Comparison of ENCODE assay signal across 20 cellular contexts in the genomic region with DNA sequence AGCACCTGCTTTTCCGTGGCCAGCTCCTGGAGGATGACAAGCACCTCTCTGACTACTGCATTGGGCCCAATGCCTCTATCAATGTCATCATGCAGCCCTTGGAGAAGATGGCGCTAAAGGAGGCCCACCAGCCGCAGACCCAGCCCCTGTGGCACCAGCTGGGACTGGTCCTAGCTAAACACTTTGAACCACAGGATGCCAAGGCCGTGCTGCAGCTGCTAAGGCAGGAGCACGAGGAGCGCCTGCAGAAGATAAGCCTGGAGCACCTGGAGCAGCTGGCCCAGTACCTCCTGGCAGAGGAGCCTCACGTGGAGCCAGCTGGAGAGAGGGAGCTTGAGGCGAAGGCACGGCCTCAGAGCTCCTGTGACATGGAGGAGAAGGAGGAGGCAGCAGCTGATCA. TPM values are rescaled to one million over a fixed set of nuclear protein-coding genes. Genes with fewer than 3 reads are reported as not detected.
"Had no signal": no experiment of that assay in that cellular context is flagged by ENCODE, and none has a peak within 500 bp of the region (broad histone marks: within the 10 kb centered on the region; RNA-seq: fewer than 3 reads in every experiment).

No MANE protein-coding gene starts in this region.

- ATAC-seq: sciatic nerve; stimulated activated memory B cell treated with anti-CD40 and anti-IgM and Interleukin-4, amounts not matched to agents 10 μg/mL and 1 μg/mL and 100 μg/mL, for 72 hours had no signal

- H3K36me3 ChIP-seq: spleen, tibial nerve had no signal

- H3K4me3 ChIP-seq: dorsolateral prefrontal cortex, spleen, tibial nerve had no signal

- H3K9me3 ChIP-seq: spleen, tibial nerve had no signal

- H3K27ac ChIP-seq: dorsolateral prefrontal cortex, spleen, tibial nerve had no signal

- H3K27me3 ChIP-seq: dorsolateral prefrontal cortex, tibial nerve had no signal

- FAIRE-seq: bronchial epithelial cell had no signal

- DNase-seq: activated CD4-positive, alpha-beta memory T cell treated with anti-CD3 and anti-CD28 coated beads for 36 hours; activated gamma-delta T cell treated with Interleukin-2 at 50 U/mL for 16 hours; activated naive CD8-positive, alpha-beta T cell treated with anti-CD3 and anti-CD28 coated beads, Interleukin-2, amount 10 ng/mL, durations not matched to agents 7 days and 5 days; activated T-cell treated with anti-CD3 and anti-CD28 coated beads, Interleukin-2, amount 50 U/mL, for 48 hours; anterior cingulate cortex; dorsolateral prefrontal cortex; hypothalamus; kidney glomerular epithelial cell; spleen; stimulated activated CD4-positive, alpha-beta T cell treated with anti-CD3 and anti-CD28 coated beads, Interleukin-1b, Interleukin-23, amount 100 ng/mL, for 48 hours had no signal

- H3K4me1 ChIP-seq: spleen, tibial nerve had no signal

RNA-seq across cellular contexts. Expression of a gene that starts 0.4 kb away (rescaled TPM):
- total RNA-seq: activated CD4-positive, alpha-beta memory T cell treated with anti-CD3 and anti-CD28 coated beads for 36 hours; activated naive CD8-positive, alpha-beta T cell treated with anti-CD3 and anti-CD28 coated beads, Interleukin-2, amount 10 ng/mL, durations not matched to agents 7 days and 5 days; bronchial epithelial cell; chondrocyte; esophagus mucosa; glomerular endothelial cell; osteocyte; pulmonary artery endothelial cell; sciatic nerve; spleen had no signal
- polyA plus RNA-seq: neural cell, spleen had no signal

RNA-seq across cellular contexts. Expression of a gene that starts 37.6 kb away (rescaled TPM):
- total RNA-seq: activated naive CD8-positive, alpha-beta T cell treated with anti-CD3 and anti-CD28 coated beads, Interleukin-2, amount 10 ng/mL, durations not matched to agents 7 days and 5 days; pulmonary artery endothelial cell; sciatic nerve; spleen had no signal

RNA-seq across cellular contexts. Expression of a gene that starts 42.2 kb away (rescaled TPM):
- total RNA-seq: activated CD4-positive, alpha-beta memory T cell treated with anti-CD3 and anti-CD28 coated beads for 36 hours; activated naive CD8-positive, alpha-beta T cell treated with anti-CD3 and anti-CD28 coated beads, Interleukin-2, amount 10 ng/mL, durations not matched to agents 7 days and 5 days; bronchial epithelial cell; chondrocyte; esophagus mucosa; glomerular endothelial cell; osteocyte; pulmonary artery endothelial cell; sciatic nerve; spleen; tibial nerve had no signal
- polyA plus RNA-seq: neural cell had no signal
